ENCODE assay signal across 9 cellular contexts in the genomic region with DNA sequence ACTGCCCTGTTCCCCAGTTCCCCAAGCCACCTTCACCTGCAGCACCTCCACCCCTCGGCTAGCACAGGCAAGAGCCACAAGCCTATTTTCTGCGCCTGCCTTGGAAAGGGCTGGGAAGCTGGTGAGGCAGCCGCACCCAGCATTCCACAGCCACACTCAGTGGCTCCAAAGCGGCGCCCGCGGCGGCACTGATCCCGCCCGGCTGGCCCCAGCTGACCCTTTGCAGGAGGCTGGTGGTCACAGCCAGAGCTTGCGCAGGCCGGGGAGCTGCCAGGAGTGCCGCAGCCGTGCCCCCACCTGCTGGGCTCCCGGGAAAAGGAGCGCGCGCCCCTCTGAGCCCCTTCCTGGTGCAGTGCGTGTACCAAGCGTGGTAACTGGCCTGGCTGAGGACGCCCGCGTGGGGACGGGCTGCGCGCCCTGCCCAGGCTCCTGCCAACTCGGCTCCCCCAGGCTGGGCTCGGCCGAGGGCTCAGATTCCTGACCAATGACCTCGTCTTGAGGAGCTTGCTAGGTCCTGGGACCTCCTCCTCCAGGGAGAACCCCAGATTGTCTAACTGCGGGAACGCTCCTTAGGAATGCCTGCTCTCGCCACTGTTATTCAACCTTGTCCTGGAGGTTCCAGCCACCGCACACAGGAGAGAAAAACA. TPM values are rescaled to one million over a fixed set of nuclear protein-coding genes. Genes with fewer than 3 reads are reported as not detected.
DNase-seq lines count a peak whose midpoint lies in the region; ATAC-seq and TF ChIP-seq lines count a peak whose summit lies in the region.
"Had no signal": no experiment of that assay in that cellular context is flagged by ENCODE, and none has a peak within 500 bp of the region (broad histone marks: within the 10 kb centered on the region; RNA-seq: fewer than 3 reads in every experiment).

No MANE protein-coding gene starts in this region.

- TF ChIP-seq CTCF in MCF 10A (IDR thresholded peaks at IDR 0.05; ENCODE audit: unreplicated experiment) (no peak), smooth muscle cell (IDR thresholded peaks at IDR 0.05; ENCODE audit: borderline replicate concordance, insufficient read depth, poor library complexity, severe bottlenecking) (no peak)

- no peak overlapping the region for H3K27ac Mint-ChIP-seq in MCF 10A (ENCODE audit: low read depth, unreplicated experiment)

- H3K4me3 ChIP-seq in smooth muscle cell, result peak overlapping the region; percentile 39

- H3K79me2 ChIP-seq in smooth muscle cell (ENCODE audit: low read depth), result no peaks in the 10 kb centered on the region

- peak overlapping the region; percentile 38 for H3K4me3 Mint-ChIP-seq in MCF 10A (ENCODE audit: unreplicated experiment)

- DNase-seq in HK-2 (ENCODE audit: unreplicated experiment) (peak; percentile 69), MCF 10A (ENCODE audit: unreplicated experiment) (peak; percentile 65), islet precursor cell (peak; percentile 95), smooth muscle cell (lab: John Stamatoyannopoulos, UW; ENCODE audit: unreplicated experiment) (no peak), NCI-H1436 treated with DMSO at 0.1 percent for 48 hours (lab: John Stamatoyannopoulos, UW) (no peak), NCI-H187 treated with DMSO at 0.1 percent for 48 hours (lab: John Stamatoyannopoulos, UW) (no peak), SW 1271 (lab: John Stamatoyannopoulos, UW) (no peak)

- H3K36me3 ChIP-seq in smooth muscle cell (ENCODE audit: low read depth), result no peaks in the 10 kb centered on the region

- POLR2A ChIA-PET in MCF 10A (lab: Yijun Ruan, JAX), result interaction anchor here (0.6 to 5.0 kb wide), 12 partner anchors 8 to 1270 kb away, joined by 3 to 50 read pairs (median 4); partner anchors contain the start of genes GRAMD2A and PKM

- no peaks in the 10 kb centered on the region for H3K36me3 Mint-ChIP-seq in MCF 10A (ENCODE audit: insufficient read depth, unreplicated experiment)
- H3K36me3 Mint-ChIP-seq: brain had no signal

- CTCF ChIA-PET in MCF 10A (lab: Yijun Ruan, JAX), result no interaction called here

- H3K4me1 Mint-ChIP-seq in MCF 10A (ENCODE audit: insufficient read depth, unreplicated experiment), result peaks cover 26% of the 10 kb centered on the region

- ATAC-seq in GM21786 (IDR thresholded peaks at IDR 0.05; ENCODE audit: unreplicated experiment), result no peak

- no peak overlapping the region for H3K27ac ChIP-seq in smooth muscle cell (ENCODE audit: low read depth)

- H3K27me3 Mint-ChIP-seq in MCF 10A (ENCODE audit: insufficient read depth, unreplicated experiment), result no peaks in the 10 kb centered on the region

- no peak overlapping the region for H2AFZ ChIP-seq in smooth muscle cell (ENCODE audit: low read depth)

- H3F3A ChIP-seq in smooth muscle cell (ENCODE audit: low read depth), result no peaks in the 10 kb centered on the region

- no TSS peak for BruUV-seq in MCF 10A (replicated peaks; lab: Mats Ljungman, UMichigan)

- peaks cover 33% of the 10 kb centered on the region for H3K27me3 ChIP-seq in smooth muscle cell (ENCODE audit: low read depth)

- peak overlapping the region; percentile 85 for H3K4me2 ChIP-seq in smooth muscle cell

- 9% methylated on average over 30 of the region's 34 CpGs for WGBS in smooth muscle cell (ENCODE audit: low lambda C conversion rate)

- H3K9me3 Mint-ChIP-seq in MCF 10A (ENCODE audit: unreplicated experiment), result no peaks in the 10 kb centered on the region

- no peaks in the 10 kb centered on the region for H4K20me1 ChIP-seq in smooth muscle cell (ENCODE audit: low read depth)

- H3K9me3 ChIP-seq in smooth muscle cell (replicated peaks; ENCODE audit: low read depth), result no peaks in the 10 kb centered on the region

- peaks cover 7% of the 10 kb centered on the region for H3K4me1 ChIP-seq in smooth muscle cell (ENCODE audit: low read depth)

- intact Hi-C loops in MCF 10A (cut with micrococcal nuclease), result no loop called here

- no peak overlapping the region for H3K9ac ChIP-seq in smooth muscle cell (ENCODE audit: low read depth)

RNA-seq across cellular contexts. Expression of gene GRAMD2A, which starts 13.3 kb away (rescaled TPM):
- 0.42 and 0.93 TPM in 2 replicates for total RNA-seq in MCF 10A (2022)
- total RNA-seq in smooth muscle cell, result 2.1 and 2.9 TPM in 2 replicates
- polyA plus RNA-seq in smooth muscle cell, result 0.54 and 2.9 TPM in 2 replicates

RNA-seq across cellular contexts. Expression of gene PKM, which starts 46.7 kb away (rescaled TPM):
- 612 and 828 TPM in 2 replicates for total RNA-seq in MCF 10A (2022)
- 1,078 and 1,125 TPM in 2 replicates for total RNA-seq in smooth muscle cell
- polyA plus RNA-seq in smooth muscle cell, result 1,598 and 1,642 TPM in 2 replicates

Comparison
In these comparisons a context has a peak if more than half of its experiments do, and no peak if none do; other contexts are left out.
1. DNase-seq: peak in HK-2 (single experiment), MCF 10A (single experiment) and islet precursor cell (single experiment); none in smooth muscle cell (single experiment), NCI-H1436 treated with DMSO at 0.1 percent for 48 hours (single experiment), NCI-H187 treated with DMSO at 0.1 percent for 48 hours (single experiment) and SW 1271 (0 of 2).